In genomic region chr6:118581489-118581959, GRCh38 we compare ENCODE assay signal across 9 cellular contexts. TPM values are rescaled to one million over a fixed set of nuclear protein-coding genes. Genes with fewer than 3 reads are reported as not detected.
A peak's percentile ranks its signal among the peaks of the same experiment; 100 is the strongest.
DNase-seq lines count a peak whose midpoint lies in the region; ATAC-seq and TF ChIP-seq lines count a peak whose summit lies in the region.
"Had no signal": no experiment of that assay in that cellular context is flagged by ENCODE, and none has a peak within 500 bp of the region (broad histone marks: within the 10 kb centered on the region; RNA-seq: fewer than 3 reads in every experiment).

No MANE protein-coding gene starts in this region.

- H3K9me3 ChIP-seq in GM23248 (ENCODE audit: low read depth) (no peaks in the 10 kb centered on the region), smooth muscle cell (replicated peaks; ENCODE audit: low read depth) (no peaks in the 10 kb centered on the region)

- H3K79me2 ChIP-seq in GM23248 (ENCODE audit: insufficient read depth) (peaks cover 80% of the 10 kb centered on the region), smooth muscle cell (ENCODE audit: low read depth) (peaks cover 14% of the 10 kb centered on the region)

- 42 to 53% methylated on average over 5 of the region's 5 CpGs for WGBS in GM23248 (ENCODE audit: low coverage in 1 of 2, low lambda C conversion rate in 2 of 2, missing lambda C conversion rate in 2 of 2), 2 experiments
- 43% methylated on average over 5 of the region's 5 CpGs for WGBS in smooth muscle cell (ENCODE audit: low lambda C conversion rate)

- H3K27me3 ChIP-seq in GM23248 (replicated peaks; ENCODE audit: insufficient read depth) (no peaks in the 10 kb centered on the region), smooth muscle cell (ENCODE audit: low read depth) (no peaks in the 10 kb centered on the region)

- H3K27ac ChIP-seq in GM23248 = peak overlapping the region; percentile 76
- peak overlapping the region; percentile 100 for H3K27ac ChIP-seq in smooth muscle cell (ENCODE audit: low read depth)
- H3K27ac ChIP-seq: HL-60 had no signal

- peak; percentile 81 for DNase-seq in GM23248
- DNase-seq in SIG-M5 treated with dmso at 0.1 percent for 504 hours (lab: John Stamatoyannopoulos, UW; ENCODE audit: unreplicated experiment) = peak; percentile 94
- peak; percentile 72 to 78 for DNase-seq in foreskin fibroblast
- DNase-seq in smooth muscle cell (lab: John Stamatoyannopoulos, UW; ENCODE audit: unreplicated experiment) = no peak
- no peak for DNase-seq in activated T-helper 1 cell treated with anti-CD3 and anti-CD28 coated beads, Interleukin-12 subunit alpha, Interleukin-12 subunit beta, Interleukin-2, Interleukin-4 antibody, amounts not matched to agents 30 ng/mL and 10 ng/mL and 1 ng/mL, durations not matched to agents 14 hours and 24 hours and 36 hours (ENCODE audit: low spot score)
- DNase-seq in NCI-H2171 (lab: John Stamatoyannopoulos, UW) = no peak

- intact Hi-C loops in activated T-helper 1 cell treated with anti-CD3 and anti-CD28 coated beads, Interleukin-12 subunit alpha, Interleukin-12 subunit beta, Interleukin-2, Interleukin-4 antibody, amounts not matched to agents 30 ng/mL and 10 ng/mL and 1 ng/mL, durations not matched to agents 14 hours and 24 hours and 36 hours (cut with micrococcal nuclease) = loop anchor here (1.0 to 2.0 kb wide), 2 partner anchors 17 to 298 kb away; no protein-coding TSS in a partner anchor

- no peaks in the 10 kb centered on the region for H3K4me1 Mint-ChIP-seq in activated T-helper 1 cell treated with anti-CD3 and anti-CD28 coated beads, Interleukin-12 subunit alpha, Interleukin-12 subunit beta, Interleukin-2, Interleukin-4 antibody, amounts not matched to agents 30 ng/mL and 10 ng/mL and 1 ng/mL, durations not matched to agents 14 hours and 24 hours and 36 hours (ENCODE audit: low read depth)

- H3K4me3 ChIP-seq in GM23248 (no peak overlapping the region), foreskin fibroblast (ENCODE audit: low read depth in 1 of 2, low read length in 2 of 2) (no peak overlapping the region), smooth muscle cell (no peak overlapping the region)

- TF ChIP-seq CTCF in foreskin fibroblast (IDR thresholded peaks at IDR 0.05; ENCODE audit: low read depth, low read length) = no peak
- TF ChIP-seq CTCF in smooth muscle cell (IDR thresholded peaks at IDR 0.05; ENCODE audit: borderline replicate concordance, insufficient read depth, poor library complexity, severe bottlenecking) = no peak

- H3F3A ChIP-seq in GM23248 (ENCODE audit: insufficient read depth) = peaks cover 34% of the 10 kb centered on the region
- H3F3A ChIP-seq in smooth muscle cell (ENCODE audit: low read depth) = peaks cover 32% of the 10 kb centered on the region

- peaks cover 44% of the 10 kb centered on the region for H3K36me3 Mint-ChIP-seq in activated T-helper 1 cell treated with anti-CD3 and anti-CD28 coated beads, Interleukin-12 subunit alpha, Interleukin-12 subunit beta, Interleukin-2, Interleukin-4 antibody, amounts not matched to agents 30 ng/mL and 10 ng/mL and 1 ng/mL, durations not matched to agents 14 hours and 24 hours and 36 hours (ENCODE audit: low read depth)

- H3K4me2 ChIP-seq in GM23248 (ENCODE audit: unreplicated experiment) (peak overlapping the region; percentile 55), smooth muscle cell (peak overlapping the region; percentile 61)

- no peak overlapping the region for H3K27ac Mint-ChIP-seq in activated T-helper 1 cell treated with anti-CD3 and anti-CD28 coated beads, Interleukin-12 subunit alpha, Interleukin-12 subunit beta, Interleukin-2, Interleukin-4 antibody, amounts not matched to agents 30 ng/mL and 10 ng/mL and 1 ng/mL, durations not matched to agents 14 hours and 24 hours and 36 hours

- peaks cover 19% of the 10 kb centered on the region for H3K4me1 ChIP-seq in GM23248 (ENCODE audit: insufficient read depth)
- peaks cover 9% of the 10 kb centered on the region for H3K4me1 ChIP-seq in smooth muscle cell (ENCODE audit: low read depth)

- H3K36me3 ChIP-seq in GM23248 (ENCODE audit: low read depth) = no peaks in the 10 kb centered on the region
- no peaks in the 10 kb centered on the region for H3K36me3 ChIP-seq in smooth muscle cell (ENCODE audit: low read depth)

- no peaks in the 10 kb centered on the region for H3K9me2 ChIP-seq in GM23248 (ENCODE audit: insufficient read depth)

- H2AFZ ChIP-seq in GM23248 (no peak overlapping the region), smooth muscle cell (ENCODE audit: low read depth) (no peak overlapping the region)

- ATAC-seq in GM19351 (IDR thresholded peaks at IDR 0.05; ENCODE audit: unreplicated experiment) = no peak

- H3K4me3 Mint-ChIP-seq in activated T-helper 1 cell treated with anti-CD3 and anti-CD28 coated beads, Interleukin-12 subunit alpha, Interleukin-12 subunit beta, Interleukin-2, Interleukin-4 antibody, amounts not matched to agents 30 ng/mL and 10 ng/mL and 1 ng/mL, durations not matched to agents 14 hours and 24 hours and 36 hours = no peak overlapping the region

- no peaks in the 10 kb centered on the region for H3K27me3 Mint-ChIP-seq in activated T-helper 1 cell treated with anti-CD3 and anti-CD28 coated beads, Interleukin-12 subunit alpha, Interleukin-12 subunit beta, Interleukin-2, Interleukin-4 antibody, amounts not matched to agents 30 ng/mL and 10 ng/mL and 1 ng/mL, durations not matched to agents 14 hours and 24 hours and 36 hours (ENCODE audit: insufficient read depth)

- H4K20me1 ChIP-seq in GM23248 (ENCODE audit: insufficient read depth) (peaks cover 6% of the 10 kb centered on the region; the same call in 1 of the 2 replicates), smooth muscle cell (ENCODE audit: low read depth) (peaks cover 100% of the 10 kb centered on the region)

- H3K9me3 Mint-ChIP-seq in activated T-helper 1 cell treated with anti-CD3 and anti-CD28 coated beads, Interleukin-12 subunit alpha, Interleukin-12 subunit beta, Interleukin-2, Interleukin-4 antibody, amounts not matched to agents 30 ng/mL and 10 ng/mL and 1 ng/mL, durations not matched to agents 14 hours and 24 hours and 36 hours = peaks cover 32% of the 10 kb centered on the region

- in situ Hi-C loops in GM23248 (cut with MboI) = loop anchor here (10.0 kb wide), 1 partner anchor 297 kb away; no protein-coding TSS in a partner anchor

- peak overlapping the region; percentile 42 for H3K9ac ChIP-seq in GM23248
- no peak overlapping the region for H3K9ac ChIP-seq in smooth muscle cell (ENCODE audit: low read depth)

RNA-seq across cellular contexts. Expression of gene PLN, which starts 33.4 kb away (rescaled TPM):
- total RNA-seq in GM23248 (2014; rRNA removed; shearing (Covaris generic)) = not detected in 2 replicates
- polyA plus RNA-seq in GM23248 (2016; fragmentation: Nextera tagmentation; extraction: Ambion mirVana) = 0.49 TPM in 1 of 2 replicates, not detected in the other
- total RNA-seq in smooth muscle cell = 2.9 and 5.4 TPM in 2 replicates
- polyA plus RNA-seq in smooth muscle cell = 0.75 and 5.8 TPM in 2 replicates
- not detected in 2 replicates for total RNA-seq in activated T-helper 1 cell treated with anti-CD3 and anti-CD28 coated beads, Interleukin-12 subunit alpha, Interleukin-12 subunit beta, Interleukin-2, Interleukin-4 antibody, amounts not matched to agents 30 ng/mL and 10 ng/mL and 1 ng/mL, durations not matched to agents 14 hours and 24 hours and 36 hours
- total RNA-seq: NCI-H460 had no signal

Comparison
In these comparisons a context has a peak if more than half of its experiments do, and no peak if none do; other contexts are left out.
1. DNase-seq: peak in GM23248 (single experiment), SIG-M5 treated with dmso at 0.1 percent for 504 hours (single experiment) and foreskin fibroblast (2 of 2); none in smooth muscle cell (single experiment), activated T-helper 1 cell treated with anti-CD3 and anti-CD28 coated beads, Interleukin-12 subunit alpha, Interleukin-12 subunit beta, Interleukin-2, Interleukin-4 antibody, amounts not matched to agents 30 ng/mL and 10 ng/mL and 1 ng/mL, durations not matched to agents 14 hours and 24 hours and 36 hours (single experiment) and NCI-H2171 (single experiment).